In the genomic region with DNA sequence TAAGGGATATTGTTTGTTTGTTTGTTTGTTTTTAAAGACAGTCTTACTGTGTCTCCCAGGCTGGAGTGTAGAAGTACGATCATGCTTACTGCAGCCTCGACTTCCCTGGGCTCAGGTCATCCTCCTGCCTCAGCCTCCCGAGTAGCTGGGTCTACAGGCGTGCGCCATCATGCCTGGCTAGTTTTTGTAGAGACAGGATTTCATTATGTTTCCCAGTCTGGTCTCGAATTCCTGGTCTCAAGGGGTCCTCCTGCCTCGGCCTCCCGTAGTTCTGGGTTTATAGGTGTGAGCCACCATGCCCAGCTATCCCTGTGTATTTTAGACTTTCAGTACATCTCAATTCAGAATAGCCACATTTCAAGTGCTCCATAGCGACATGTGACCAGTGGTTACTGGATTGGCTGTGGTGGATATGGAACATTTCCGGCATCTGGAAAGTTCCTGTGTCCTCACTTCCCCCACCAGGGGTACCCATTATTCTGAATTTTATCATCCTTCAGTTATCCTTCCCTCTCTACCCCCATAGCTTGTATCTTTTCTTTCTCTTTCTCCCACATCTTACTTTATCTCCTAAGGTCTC, we compare ENCODE assay signal across 10 cellular contexts.
DNase-seq lines count a peak whose midpoint lies in the region; ATAC-seq and TF ChIP-seq lines count a peak whose summit lies in the region.
"Had no signal": no experiment of that assay in that cellular context is flagged by ENCODE, and none has a peak within 500 bp of the region (broad histone marks: within the 10 kb centered on the region; RNA-seq: fewer than 3 reads in every experiment).

No MANE protein-coding gene starts in this region.

- H3K9me3 Mint-ChIP-seq in activated naive CD4-positive, alpha-beta T cell treated with anti-CD3 and anti-CD28 coated beads, Interleukin-2, amount 10 ng/mL, durations not matched to agents 7 days and 5 days, result peaks cover 5% of the 10 kb centered on the region
- no peaks in the 10 kb centered on the region for H3K9me3 Mint-ChIP-seq in activated naive CD4-positive, alpha-beta T cell treated with anti-CD3 and anti-CD28 coated beads, Interleukin-2, amount 50 U/mL, for 72 hours
- H3K9me3 Mint-ChIP-seq in endothelial cell (ENCODE audit: unreplicated experiment), result no peaks in the 10 kb centered on the region

- H3K4me1 Mint-ChIP-seq in activated naive CD4-positive, alpha-beta T cell treated with anti-CD3 and anti-CD28 coated beads, Interleukin-2, amount 10 ng/mL, durations not matched to agents 7 days and 5 days, result peaks cover 28% of the 10 kb centered on the region
- peaks cover 19% of the 10 kb centered on the region for H3K4me1 Mint-ChIP-seq in endothelial cell (ENCODE audit: unreplicated experiment)

- H3K27ac Mint-ChIP-seq in activated naive CD4-positive, alpha-beta T cell treated with anti-CD3 and anti-CD28 coated beads, Interleukin-2, amount 10 ng/mL, durations not matched to agents 7 days and 5 days, result peak overlapping the region; percentile 47
- peak overlapping the region in 1 of 2 donors; percentile 97 for H3K27ac Mint-ChIP-seq in activated naive CD4-positive, alpha-beta T cell treated with anti-CD3 and anti-CD28 coated beads, Interleukin-2, amount 50 U/mL, for 72 hours
- peak overlapping the region; percentile 77 for H3K27ac Mint-ChIP-seq in endothelial cell (ENCODE audit: unreplicated experiment)

- H3K36me3 ChIP-seq in tibial artery, result no peaks in the 10 kb centered on the region
- H3K36me3 ChIP-seq in SJCRH30, result no peaks in the 10 kb centered on the region
- H3K36me3 ChIP-seq: esophagus squamous epithelium had no signal

- CTCF ChIA-PET in activated naive CD4-positive, alpha-beta T cell treated with anti-CD3 and anti-CD28 coated beads, Interleukin-2, amount 10 ng/mL, durations not matched to agents 7 days and 5 days (lab: Charles Lee), result no interaction called here

- peak overlapping the region; percentile 32 for H3K4me3 Mint-ChIP-seq in activated naive CD4-positive, alpha-beta T cell treated with anti-CD3 and anti-CD28 coated beads, Interleukin-2, amount 10 ng/mL, durations not matched to agents 7 days and 5 days
- peak overlapping the region; percentile 70 for H3K4me3 Mint-ChIP-seq in endothelial cell (ENCODE audit: unreplicated experiment)

- no peaks in the 10 kb centered on the region for H3K36me3 Mint-ChIP-seq in activated naive CD4-positive, alpha-beta T cell treated with anti-CD3 and anti-CD28 coated beads, Interleukin-2, amount 10 ng/mL, durations not matched to agents 7 days and 5 days
- peaks cover 5 to 11% of the 10 kb centered on the region in 2 donors for H3K36me3 Mint-ChIP-seq in activated naive CD4-positive, alpha-beta T cell treated with anti-CD3 and anti-CD28 coated beads, Interleukin-2, amount 50 U/mL, for 72 hours
- peaks cover 4% of the 10 kb centered on the region for H3K36me3 Mint-ChIP-seq in endothelial cell (ENCODE audit: low read depth, unreplicated experiment)

- H3K9me3 ChIP-seq in tibial artery (no peaks in the 10 kb centered on the region), SJCRH30 (replicated peaks) (no peaks in the 10 kb centered on the region)

- peak; percentile 24 for DNase-seq in activated naive CD4-positive, alpha-beta T cell treated with anti-CD3 and anti-CD28 coated beads, Interleukin-2, amount 10 ng/mL, durations not matched to agents 7 days and 5 days
- DNase-seq in activated naive CD4-positive, alpha-beta T cell treated with anti-CD3 and anti-CD28 coated beads, Interleukin-2, amount 50 U/mL, for 72 hours (ENCODE audit: low spot score in 2 of 2), result no peak
- peak; percentile 7 for DNase-seq in RPMI7951 (ENCODE audit: low read depth)
- DNase-seq in endothelial cell (ENCODE audit: low spot score), result no peak
- no peak for DNase-seq in tibial artery
- no peak for DNase-seq in medulla oblongata (ENCODE audit: extremely low spot score)
- no peak for DNase-seq in superior temporal gyrus (ENCODE audit: extremely low spot score)
- no peak for DNase-seq in SJCRH30
- DNase-seq: H7 had no signal

- H3K4me3 ChIP-seq in tibial artery, result no peak overlapping the region
- H3K4me3 ChIP-seq in SJCRH30, result no peak overlapping the region

- H3K4me1 ChIP-seq in tibial artery, result peaks cover 0 to 9% (median 6%) of the 10 kb centered on the region in 4 donors
- no peaks in the 10 kb centered on the region for H3K4me1 ChIP-seq in SJCRH30

- ATAC-seq in activated naive CD4-positive, alpha-beta T cell treated with anti-CD3 and anti-CD28 coated beads, Interleukin-2, amount 50 U/mL, for 72 hours, result no peak

- H3K27me3 ChIP-seq in tibial artery, result no peaks in the 10 kb centered on the region
- H3K27me3 ChIP-seq in SJCRH30, result no peaks in the 10 kb centered on the region

- H3K27me3 Mint-ChIP-seq in activated naive CD4-positive, alpha-beta T cell treated with anti-CD3 and anti-CD28 coated beads, Interleukin-2, amount 10 ng/mL, durations not matched to agents 7 days and 5 days, result peaks cover 18% of the 10 kb centered on the region
- peaks cover 16% of the 10 kb centered on the region for H3K27me3 Mint-ChIP-seq in endothelial cell (ENCODE audit: unreplicated experiment)

- intact Hi-C loops in tibial artery (cut with DNase I; ENCODE audit: low total_unique reads), result no loop called here

- no peak for TF ChIP-seq CTCF in endothelial cell (IDR thresholded peaks at IDR 0.05; ENCODE audit: unreplicated experiment)
- no peak for TF ChIP-seq CTCF in tibial artery (IDR thresholded peaks at IDR 0.05)

- H3K27ac ChIP-seq in tibial artery (peak overlapping the region; percentile 92 to 96), SJCRH30 (no peak overlapping the region)

Comparison
In these comparisons a context has a peak if more than half of its experiments do, and no peak if none do; other contexts are left out.
1. DNase-seq: peak in activated naive CD4-positive, alpha-beta T cell treated with anti-CD3 and anti-CD28 coated beads, Interleukin-2, amount 10 ng/mL, durations not matched to agents 7 days and 5 days (single experiment) and RPMI7951 (single experiment); none in activated naive CD4-positive, alpha-beta T cell treated with anti-CD3 and anti-CD28 coated beads, Interleukin-2, amount 50 U/mL, for 72 hours (0 of 2), endothelial cell (single experiment), tibial artery (0 of 2), medulla oblongata (single experiment), superior temporal gyrus (single experiment) and SJCRH30 (0 of 2).